33 cellular contexts compared by ENCODE assay signal in genomic region chr10:58965855-58966254, GRCh38.
"Had no signal": no experiment of that assay in that cellular context is flagged by ENCODE, and none has a peak within 500 bp of the region (broad histone marks: within the 10 kb centered on the region; RNA-seq: fewer than 3 reads in every experiment).

No MANE protein-coding gene starts in this region.

- H3K36me3 ChIP-seq: cardiac muscle cell, MG63, SJCRH30, WERI-Rb-1 had no signal

- H3K9me3 Mint-ChIP-seq: activated CD4-positive, alpha-beta memory T cell treated with anti-CD3 and anti-CD28 coated beads, Interleukin-2, amount 10 ng/mL, durations not matched to agents 7 days and 5 days; activated naive CD4-positive, alpha-beta T cell treated with anti-CD3 and anti-CD28 coated beads, Interleukin-2, amount 10 ng/mL, durations not matched to agents 7 days and 5 days; activated naive CD8-positive, alpha-beta T cell treated with anti-CD3 and anti-CD28 coated beads, Interleukin-2, amount 50 U/mL, for 24 hours had no signal

- H3K4me1 Mint-ChIP-seq: activated CD4-positive, alpha-beta memory T cell treated with anti-CD3 and anti-CD28 coated beads, Interleukin-2, amount 10 ng/mL, durations not matched to agents 7 days and 5 days; activated CD8-positive, alpha-beta memory T cell treated with anti-CD3 and anti-CD28 coated beads, Interleukin-2, amount 10 ng/mL, durations not matched to agents 7 days and 5 days; activated naive CD4-positive, alpha-beta T cell treated with anti-CD3 and anti-CD28 coated beads, Interleukin-2, amount 10 ng/mL, durations not matched to agents 7 days and 5 days; activated naive CD8-positive, alpha-beta T cell treated with anti-CD3 and anti-CD28 coated beads, Interleukin-2, amount 50 U/mL, for 24 hours had no signal

- H3K4me3 ChIP-seq: cardiac muscle cell, MG63, SJCRH30, SK-N-MC had no signal

- H3K36me3 Mint-ChIP-seq: activated CD8-positive, alpha-beta memory T cell treated with anti-CD3 and anti-CD28 coated beads, Interleukin-2, amount 10 ng/mL, durations not matched to agents 7 days and 5 days; activated naive CD4-positive, alpha-beta T cell treated with anti-CD3 and anti-CD28 coated beads, Interleukin-2, amount 10 ng/mL, durations not matched to agents 7 days and 5 days; activated naive CD8-positive, alpha-beta T cell had no signal

- H3K27ac ChIP-seq: cardiac muscle cell, SJCRH30, SK-N-MC, WERI-Rb-1 had no signal

- H3K27me3 ChIP-seq: cardiac muscle cell, MG63, SJCRH30 had no signal

- ATAC-seq: activated CD8-positive, alpha-beta memory T cell treated with anti-CD3 and anti-CD28 coated beads, Interleukin-2, amount 10 ng/mL, durations not matched to agents 7 days and 5 days; activated naive CD8-positive, alpha-beta T cell treated with anti-CD3 and anti-CD28 coated beads, Interleukin-2, amount 50 U/mL, for 24 hours had no signal

- H3K9me3 ChIP-seq: MG63 had no signal

- H3K27me3 Mint-ChIP-seq: activated CD4-positive, alpha-beta memory T cell treated with anti-CD3 and anti-CD28 coated beads, Interleukin-2, amount 10 ng/mL, durations not matched to agents 7 days and 5 days had no signal

- DNase-seq: activated CD4-positive, alpha-beta memory T cell treated with anti-CD3 and anti-CD28 coated beads, Interleukin-2, amount 10 ng/mL, durations not matched to agents 7 days and 5 days; activated CD4-positive, alpha-beta T cell treated with anti-CD3 and anti-CD28 coated beads for 1 hour; activated CD4-positive, alpha-beta T cell treated with anti-CD3 and anti-CD28 coated beads for 48 hours; activated CD4-positive, CD25-positive, alpha-beta regulatory T cell; activated CD8-positive, alpha-beta memory T cell treated with anti-CD3 and anti-CD28 coated beads for 24 hours; activated CD8-positive, alpha-beta memory T cell treated with anti-CD3 and anti-CD28 coated beads, Interleukin-2, amount 10 ng/mL, durations not matched to agents 7 days and 5 days; activated CD8-positive, alpha-beta memory T cell treated with anti-CD3 and anti-CD28 coated beads, Interleukin-2, amount 50 U/mL, for 48 hours; activated effector memory CD4-positive, alpha-beta T cell treated with Interleukin-2 at 50 U/mL for 16 hours; activated naive CD4-positive, alpha-beta T cell treated with anti-CD3 and anti-CD28 coated beads, Interleukin-2, amount 10 ng/mL, durations not matched to agents 7 days and 5 days; activated naive CD8-positive, alpha-beta T cell treated with anti-CD3 and anti-CD28 coated beads, Interleukin-2, amount 50 U/mL, for 24 hours; activated T-cell treated with anti-CD3 and anti-CD28 coated beads, Interleukin-2, amount 50 U/mL, for 48 hours; aorta; Kasumi-1; KG1; MG63; NCI-H1048; NCI-H1105 treated with DMSO at 0.1 percent for 48 hours; NCI-H1436; NCI-H1694; NCI-H1930; NCI-H2081 treated with DMSO at 0.1 percent for 48 hours; NCI-H226; NCI-H446 treated with DMSO at 0.1 percent for 48 hours; NCI-H524 treated with DMSO at 0.1 percent for 48 hours; NCI-H748 treated with DMSO at 0.1 percent for 48 hours; NK-92 treated with Interleukin-12 subunit alpha and Interleukin-12 subunit beta, amount 100 ng/mL, for 24 hours; Right ventricle myocardium superior; SJCRH30; T1000; WERI-Rb-1 had no signal

- H3K4me3 Mint-ChIP-seq: activated CD4-positive, alpha-beta memory T cell treated with anti-CD3 and anti-CD28 coated beads, Interleukin-2, amount 10 ng/mL, durations not matched to agents 7 days and 5 days; activated CD8-positive, alpha-beta memory T cell treated with anti-CD3 and anti-CD28 coated beads, Interleukin-2, amount 10 ng/mL, durations not matched to agents 7 days and 5 days; activated naive CD4-positive, alpha-beta T cell treated with anti-CD3 and anti-CD28 coated beads, Interleukin-2, amount 10 ng/mL, durations not matched to agents 7 days and 5 days; activated naive CD8-positive, alpha-beta T cell; activated naive CD8-positive, alpha-beta T cell treated with anti-CD3 and anti-CD28 coated beads, Interleukin-2, amount 50 U/mL, for 24 hours had no signal

- H3K27ac Mint-ChIP-seq: activated CD4-positive, alpha-beta memory T cell treated with anti-CD3 and anti-CD28 coated beads, Interleukin-2, amount 10 ng/mL, durations not matched to agents 7 days and 5 days; activated CD8-positive, alpha-beta memory T cell treated with anti-CD3 and anti-CD28 coated beads, Interleukin-2, amount 10 ng/mL, durations not matched to agents 7 days and 5 days; activated naive CD4-positive, alpha-beta T cell treated with anti-CD3 and anti-CD28 coated beads, Interleukin-2, amount 10 ng/mL, durations not matched to agents 7 days and 5 days; activated naive CD8-positive, alpha-beta T cell; activated naive CD8-positive, alpha-beta T cell treated with anti-CD3 and anti-CD28 coated beads, Interleukin-2, amount 50 U/mL, for 24 hours had no signal
